ENCODE assay signal across 16 cellular contexts in genomic region chr2:110847651-110848050, GRCh38.
DNase-seq lines count a peak whose midpoint lies in the region; ATAC-seq and TF ChIP-seq lines count a peak whose summit lies in the region.
"Had no signal": no experiment of that assay in that cellular context is flagged by ENCODE, and none has a peak within 500 bp of the region (broad histone marks: within the 10 kb centered on the region; RNA-seq: fewer than 3 reads in every experiment).

No MANE protein-coding gene starts in this region.

- H3K9me3 ChIP-seq in CD4-positive, alpha-beta memory T cell (ENCODE audit: control insufficient read depth in 1 of 2, low read length in 2 of 2), result no peaks in the 10 kb centered on the region
- no peaks in the 10 kb centered on the region for H3K9me3 ChIP-seq in neural progenitor cell (ENCODE audit: low read depth)
- H3K9me3 ChIP-seq: BLaER1 treated with 17β-estradiol and CSF1 and Interleukin-3, amounts not matched to agents 10 nM and 100 nM had no signal

- POLR2A ChIA-PET in activated CD4-positive, alpha-beta T cell treated with anti-CD3 and anti-CD28 coated beads for 36 hours (lab: Charles Lee), result interaction anchor here (2.0 kb wide), 1 partner anchor 11 kb away, joined by 25 read pairs; no protein-coding TSS in a partner anchor
- POLR2A ChIA-PET in CD4-positive, alpha-beta memory T cell (lab: Charles Lee; ENCODE audit: partially characterized antibody), result interaction anchor here (1.0 kb wide), 1 partner anchor 10 kb away, joined by 4 read pairs; no protein-coding TSS in a partner anchor

- no peaks in the 10 kb centered on the region for H3F3A ChIP-seq in neural progenitor cell (ENCODE audit: low read depth)

- DNase-seq in activated CD4-positive, alpha-beta T cell treated with anti-CD3 and anti-CD28 coated beads for 36 hours, result peak; percentile 19
- no peak for DNase-seq in activated CD4-positive, alpha-beta T cell treated with anti-CD3 and anti-CD28 coated beads, Interleukin-2, amount 50 U/mL, for 1 hour
- DNase-seq in CD4-positive, alpha-beta memory T cell, result no peak
- no peak for DNase-seq in activated naive CD8-positive, alpha-beta T cell treated with anti-CD3 and anti-CD28 coated beads for 36 hours
- no peak for DNase-seq in neural progenitor cell (ENCODE audit: low spot score)
- DNase-seq in DMS53 (lab: John Stamatoyannopoulos, UW), result no peak
- DNase-seq in DMS 273 (lab: John Stamatoyannopoulos, UW; ENCODE audit: unreplicated experiment), result no peak
- DNase-seq: DMS79, NCI-H1417, NCI-H2029, NCI-H510A, NCI-H82 had no signal

- H3K36me3 Mint-ChIP-seq in activated CD4-positive, alpha-beta T cell treated with anti-CD3 and anti-CD28 coated beads for 36 hours (ENCODE audit: low read depth), result peaks cover 2% of the 10 kb centered on the region
- no peaks in the 10 kb centered on the region for H3K36me3 Mint-ChIP-seq in CD4-positive, alpha-beta memory T cell
- peaks cover 8% of the 10 kb centered on the region for H3K36me3 Mint-ChIP-seq in activated naive CD8-positive, alpha-beta T cell treated with anti-CD3 and anti-CD28 coated beads for 36 hours
- no peaks in the 10 kb centered on the region for H3K36me3 Mint-ChIP-seq in neural progenitor cell

- peaks cover 42% of the 10 kb centered on the region for H3K4me1 ChIP-seq in CD4-positive, alpha-beta memory T cell (ENCODE audit: insufficient read depth, low read length)
- peaks cover 13% of the 10 kb centered on the region for H3K4me1 ChIP-seq in neural progenitor cell

- H2AFZ ChIP-seq in neural progenitor cell (replicated peaks), result peak overlapping the region; percentile 61
- H2AFZ ChIP-seq: GM23338 had no signal

- TF ChIP-seq CTCF in neural progenitor cell (IDR thresholded peaks at IDR 0.05), result no peak

- peaks cover 69% of the 10 kb centered on the region for H3K4me1 Mint-ChIP-seq in activated CD4-positive, alpha-beta T cell treated with anti-CD3 and anti-CD28 coated beads for 36 hours
- H3K4me1 Mint-ChIP-seq in CD4-positive, alpha-beta memory T cell, result peaks cover 31 to 63% (median 44%) of the 10 kb centered on the region in 4 donors
- H3K4me1 Mint-ChIP-seq in activated naive CD8-positive, alpha-beta T cell treated with anti-CD3 and anti-CD28 coated beads for 36 hours, result peaks cover 72% of the 10 kb centered on the region
- H3K4me1 Mint-ChIP-seq in neural progenitor cell, result peaks cover 19% of the 10 kb centered on the region

- peak; percentile 27 for ATAC-seq in activated CD4-positive, alpha-beta T cell treated with anti-CD3 and anti-CD28 coated beads for 36 hours
- ATAC-seq in HG02759 (IDR thresholded peaks at IDR 0.05; ENCODE audit: unreplicated experiment), result no peak

- H3K4me2 ChIP-seq in neural progenitor cell, result no peak overlapping the region
- H3K4me2 ChIP-seq: GM23338 had no signal

- peak overlapping the region; percentile 87 for H3K27ac Mint-ChIP-seq in activated CD4-positive, alpha-beta T cell treated with anti-CD3 and anti-CD28 coated beads for 36 hours
- peak overlapping the region; percentile 10 to 96 (median 77) for H3K27ac Mint-ChIP-seq in CD4-positive, alpha-beta memory T cell
- peak overlapping the region; percentile 49 for H3K27ac Mint-ChIP-seq in activated naive CD8-positive, alpha-beta T cell treated with anti-CD3 and anti-CD28 coated beads for 36 hours
- no peak overlapping the region for H3K27ac Mint-ChIP-seq in neural progenitor cell
- H3K27ac Mint-ChIP-seq: GM23338 had no signal

- H3K27me3 Mint-ChIP-seq in activated CD4-positive, alpha-beta T cell treated with anti-CD3 and anti-CD28 coated beads for 36 hours, result peaks cover 35% of the 10 kb centered on the region
- no peaks in the 10 kb centered on the region for H3K27me3 Mint-ChIP-seq in CD4-positive, alpha-beta memory T cell
- H3K27me3 Mint-ChIP-seq in activated naive CD8-positive, alpha-beta T cell treated with anti-CD3 and anti-CD28 coated beads for 36 hours, result peaks cover 24% of the 10 kb centered on the region
- peaks cover 7% of the 10 kb centered on the region for H3K27me3 Mint-ChIP-seq in neural progenitor cell (ENCODE audit: insufficient read depth, low read depth)

- no peak overlapping the region for H3K9ac ChIP-seq in neural progenitor cell
- H3K9ac ChIP-seq: BLaER1 treated with 17β-estradiol and CSF1 and Interleukin-3, amounts not matched to agents 10 nM and 100 nM had no signal

- H3K4me3 ChIP-seq in CD4-positive, alpha-beta memory T cell (ENCODE audit: low read length in 2 of 2), result no peak overlapping the region
- no peak overlapping the region for H3K4me3 ChIP-seq in neural progenitor cell
- H3K4me3 ChIP-seq: BLaER1 treated with 17β-estradiol and CSF1 and Interleukin-3, amounts not matched to agents 10 nM and 100 nM; GM23338 had no signal

- no peak overlapping the region for H3K4me3 Mint-ChIP-seq in activated CD4-positive, alpha-beta T cell treated with anti-CD3 and anti-CD28 coated beads for 36 hours
- peak overlapping the region in 2 of 8 donors; percentile 2 to 18 for H3K4me3 Mint-ChIP-seq in CD4-positive, alpha-beta memory T cell
- no peak overlapping the region for H3K4me3 Mint-ChIP-seq in activated naive CD8-positive, alpha-beta T cell treated with anti-CD3 and anti-CD28 coated beads for 36 hours
- no peak overlapping the region for H3K4me3 Mint-ChIP-seq in neural progenitor cell
- H3K4me3 Mint-ChIP-seq: GM23338 had no signal

- no peaks in the 10 kb centered on the region for H4K20me1 ChIP-seq in neural progenitor cell (ENCODE audit: low read depth)
- H4K20me1 ChIP-seq: BLaER1 treated with 17β-estradiol and CSF1 and Interleukin-3, amounts not matched to agents 10 nM and 100 nM had no signal

- no peaks in the 10 kb centered on the region for H3K9me3 Mint-ChIP-seq in activated CD4-positive, alpha-beta T cell treated with anti-CD3 and anti-CD28 coated beads for 36 hours (ENCODE audit: low read depth)
- peaks cover 0 to 1% (median 0%) of the 10 kb centered on the region in 8 donors for H3K9me3 Mint-ChIP-seq in CD4-positive, alpha-beta memory T cell
- peaks cover 6% of the 10 kb centered on the region for H3K9me3 Mint-ChIP-seq in activated naive CD8-positive, alpha-beta T cell treated with anti-CD3 and anti-CD28 coated beads for 36 hours
- H3K9me3 Mint-ChIP-seq in neural progenitor cell, result peaks cover 4% of the 10 kb centered on the region
- H3K9me3 Mint-ChIP-seq: GM23338 had no signal

- H3K79me2 ChIP-seq in neural progenitor cell (ENCODE audit: low read depth), result no peaks in the 10 kb centered on the region

- intact Hi-C loops in activated CD4-positive, alpha-beta T cell treated with anti-CD3 and anti-CD28 coated beads for 36 hours (cut with DNase I, micrococcal nuclease), result loop anchor here (1.0 to 5.0 kb wide), 7 partner anchors 11 to 269 kb away; partner anchors contain the start of gene BUB1 (in 1 of the 2)
- intact Hi-C loops in CD4-positive, alpha-beta memory T cell (cut with micrococcal nuclease), result no loop called here

- peak overlapping the region; percentile 4 for H3K27ac ChIP-seq in CD4-positive, alpha-beta memory T cell (ENCODE audit: low read depth, low read length)
- no peak overlapping the region for H3K27ac ChIP-seq in neural progenitor cell
- H3K27ac ChIP-seq: 22Rv1; BLaER1 treated with 17β-estradiol and CSF1 and Interleukin-3, amounts not matched to agents 10 nM and 100 nM had no signal

- H3K27me3 ChIP-seq in CD4-positive, alpha-beta memory T cell (ENCODE audit: insufficient read depth, low read length), result no peaks in the 10 kb centered on the region
- H3K27me3 ChIP-seq in neural progenitor cell, result no peaks in the 10 kb centered on the region
- H3K27me3 ChIP-seq: BLaER1 treated with 17β-estradiol and CSF1 and Interleukin-3, amounts not matched to agents 10 nM and 100 nM had no signal

- no peaks in the 10 kb centered on the region for H3K36me3 ChIP-seq in CD4-positive, alpha-beta memory T cell (ENCODE audit: insufficient read depth, low read length)
- H3K36me3 ChIP-seq in neural progenitor cell, result no peaks in the 10 kb centered on the region
- H3K36me3 ChIP-seq: BLaER1 treated with 17β-estradiol and CSF1 and Interleukin-3, amounts not matched to agents 10 nM and 100 nM had no signal

- CTCF ChIA-PET in activated CD4-positive, alpha-beta T cell treated with anti-CD3 and anti-CD28 coated beads for 36 hours (lab: Charles Lee), result interaction anchor here (1.3 kb wide), 1 partner anchor 36 kb away, joined by 4 read pairs; no protein-coding TSS in a partner anchor
- CTCF ChIA-PET in CD4-positive, alpha-beta memory T cell (lab: Charles Lee; ENCODE audit: partially characterized antibody), result interaction anchor here (0.6 to 1.7 kb wide), 4 partner anchors 12 to 35 kb away, joined by 3 to 10 read pairs (median 6); no protein-coding TSS in a partner anchor
